ENCODE assay signal across 1 cellular context in genomic region chr3:122247825-122248185, GRCh38.
A peak's percentile ranks its signal among the peaks of the same experiment; 100 is the strongest.
TF ChIP-seq lines count a peak whose summit lies in the region.

No MANE protein-coding gene starts in this region.

TF ChIP-seq in GM12878, 131 proteins besides CTCF, POLR2A, EP300 and RAD21 (continued from another document):
- TF ChIP-seq ZBTB4 (CRISPR knock-in tag; IDR thresholded peaks at IDR 0.05) (no peak), PAX5 (IDR thresholded peaks at IDR 0.05; ENCODE audit: borderline replicate concordance, low read depth, low read length) (peak; percentile 90), SKIL (IDR thresholded peaks at IDR 0.05; ENCODE audit: low read depth, poor library complexity, severe bottlenecking) (no peak), BRCA1 (IDR thresholded peaks at IDR 0.05; ENCODE audit: low read depth, low read length) (no peak)
